In the genomic region with DNA sequence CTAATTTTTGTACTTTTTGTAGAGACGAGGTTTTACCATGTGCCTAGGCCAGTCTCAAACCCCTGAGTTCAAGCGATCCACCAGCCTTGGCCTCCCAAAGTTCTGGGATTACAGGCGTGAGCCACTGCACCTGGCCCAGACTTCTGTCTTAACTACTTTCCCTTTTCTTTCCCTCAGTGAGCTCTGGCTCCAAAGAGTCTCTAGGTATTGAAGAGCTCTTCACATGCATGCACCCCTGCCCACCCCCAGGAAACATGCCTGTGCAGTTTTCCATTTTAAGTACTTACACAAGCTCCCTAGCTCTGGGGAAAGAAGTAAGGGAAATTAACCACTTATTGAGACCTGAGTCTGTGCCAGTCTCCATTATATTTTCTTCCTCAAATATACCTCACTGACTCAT, we compare ENCODE assay signal across 18 cellular contexts. TPM values are rescaled to one million over a fixed set of nuclear protein-coding genes. Genes with fewer than 3 reads are reported as not detected.
DNase-seq lines count a peak whose midpoint lies in the region; ATAC-seq, FAIRE-seq and TF ChIP-seq lines count a peak whose summit lies in the region.
"Had no signal": no experiment of that assay in that cellular context is flagged by ENCODE, and none has a peak within 500 bp of the region (broad histone marks: within the 10 kb centered on the region; RNA-seq: fewer than 3 reads in every experiment).

No MANE protein-coding gene starts in this region.

- TF ChIP-seq RAD21 in HepG2 (CRISPR knock-in tag; IDR thresholded peaks at IDR 0.05) = no peak

- H3K79me2 ChIP-seq in HepG2 (ENCODE audit: insufficient read depth, low read length) = no peaks in the 10 kb centered on the region
- no peaks in the 10 kb centered on the region for H3K79me2 ChIP-seq in GM23248 (ENCODE audit: insufficient read depth)

- no peak overlapping the region for H3K4ac ChIP-seq in mesenchymal stem cell (ENCODE audit: low read depth in 1 of 2, low read length in 2 of 2)

- H3K4me2 ChIP-seq in HepG2 (ENCODE audit: low read depth, low read length) (peak overlapping the region; percentile 61), mesenchymal stem cell (ENCODE audit: low read length, poor library complexity, severe bottlenecking) (no peak overlapping the region), GM23248 (ENCODE audit: unreplicated experiment) (no peak overlapping the region)
- H3K4me2 ChIP-seq: BLaER1 had no signal

- H2BK12ac ChIP-seq in mesenchymal stem cell (ENCODE audit: low read length in 2 of 2) = no peak overlapping the region

- H3K14ac ChIP-seq in mesenchymal stem cell (ENCODE audit: low read length in 2 of 2) = no peak overlapping the region

- no peak for FAIRE-seq in HepG2 (lab: Jason Lieb, UNC)
- FAIRE-seq: G401.6, GM12892, GM18507, H1 had no signal

- 0 out of 2 replicates have a peak overlapping the region, but pooled peaks have one; percentile 8 for H3K9ac ChIP-seq in HepG2 (ENCODE audit: insufficient read depth, low read depth, low read length)
- H3K9ac ChIP-seq in mesenchymal stem cell (ENCODE audit: low read length) = no peak overlapping the region
- H3K9ac ChIP-seq in GM23248 = no peak overlapping the region
- H3K9ac ChIP-seq: BLaER1 had no signal

- DNase-seq in HepG2 (ENCODE audit: low spot score) = no peak
- DNase-seq in right lobe of liver = no peak
- DNase-seq in lower lobe of right lung = peak; percentile 33
- no peak for DNase-seq in psoas muscle
- DNase-seq in upper lobe of right lung = no peak
- no peak for DNase-seq in mesenchymal stem cell
- no peak for DNase-seq in GM23248
- no peak for DNase-seq in epidermal melanocyte (ENCODE audit: insufficient read length, low spot score)
- DNase-seq: 8988T; CD4-positive, alpha-beta memory T cell had no signal

- ATAC-seq in HepG2 = peak; percentile 21; the same call in 2 of the 3 replicates
- ATAC-seq in right lobe of liver = no peak
- ATAC-seq in lower lobe of right lung = peak; percentile 41 to 51
- no peak for ATAC-seq in psoas muscle
- ATAC-seq in upper lobe of right lung = peak; percentile 26

- no peak overlapping the region for H3K27ac ChIP-seq in HepG2 (ENCODE audit: extremely low read length, insufficient read depth, low read length)
- H3K27ac ChIP-seq in right lobe of liver = no peak overlapping the region
- no peak overlapping the region for H3K27ac ChIP-seq in lower lobe of right lung
- peak overlapping the region; percentile 98 for H3K27ac ChIP-seq in psoas muscle
- no peak overlapping the region for H3K27ac ChIP-seq in upper lobe of right lung
- H3K27ac ChIP-seq in mesenchymal stem cell (ENCODE audit: low read length, poor library complexity, severe bottlenecking) = no peak overlapping the region
- H3K27ac ChIP-seq in GM23248 = no peak overlapping the region
- H3K27ac ChIP-seq: BLaER1 had no signal

- H3K9me3 ChIP-seq in HepG2 (ENCODE audit: low read length) (no peaks in the 10 kb centered on the region), right lobe of liver (no peaks in the 10 kb centered on the region), lower lobe of right lung (no peaks in the 10 kb centered on the region), psoas muscle (no peaks in the 10 kb centered on the region), upper lobe of right lung (no peaks in the 10 kb centered on the region), mesenchymal stem cell (ENCODE audit: control insufficient read depth, low read length) (no peaks in the 10 kb centered on the region), GM23248 (ENCODE audit: low read depth) (no peaks in the 10 kb centered on the region)
- H3K9me3 ChIP-seq: BLaER1, HAP-1 had no signal

- peak overlapping the region in 1 of 3 experiments; percentile 23; a peak in 1 of 6 replicates for H3K4me3 ChIP-seq in HepG2 (replicated peaks in 1 of 3; ENCODE audit: insufficient read depth in 1 of 3, low read depth in 2 of 3, low read length in 3 of 3)
- H3K4me3 ChIP-seq in right lobe of liver = no peak overlapping the region
- no peak overlapping the region for H3K4me3 ChIP-seq in lower lobe of right lung
- H3K4me3 ChIP-seq in psoas muscle = peak overlapping the region; percentile 77
- H3K4me3 ChIP-seq in upper lobe of right lung = no peak overlapping the region
- no peak overlapping the region for H3K4me3 ChIP-seq in mesenchymal stem cell (ENCODE audit: insufficient read depth in 1 of 2, low read depth in 1 of 2, low read length in 2 of 2)
- H3K4me3 ChIP-seq in GM23248 = no peak overlapping the region
- H3K4me3 ChIP-seq: BLaER1, HAP-1 had no signal

- peaks cover 11% of the 10 kb centered on the region for H3K4me1 ChIP-seq in HepG2 (ENCODE audit: insufficient read depth, low read length)
- H3K4me1 ChIP-seq in right lobe of liver = no peaks in the 10 kb centered on the region
- H3K4me1 ChIP-seq in lower lobe of right lung = peaks cover 6% of the 10 kb centered on the region
- peaks cover 44% of the 10 kb centered on the region for H3K4me1 ChIP-seq in psoas muscle
- peaks cover 18% of the 10 kb centered on the region for H3K4me1 ChIP-seq in upper lobe of right lung
- peaks cover 2% of the 10 kb centered on the region for H3K4me1 ChIP-seq in mesenchymal stem cell (ENCODE audit: control insufficient read depth, insufficient read depth, low read depth, low read length)
- peaks cover 6% of the 10 kb centered on the region for H3K4me1 ChIP-seq in GM23248 (ENCODE audit: insufficient read depth)
- H3K4me1 ChIP-seq: HAP-1 had no signal

- POLR2A ChIA-PET in HepG2 (lab: Yijun Ruan, JAX) = no interaction called here

- TF ChIP-seq CTCF in HepG2 (CRISPR knock-in tag; IDR thresholded peaks at IDR 0.05) (no peak), right lobe of liver (IDR thresholded peaks at IDR 0.05) (no peak), lower lobe of right lung (IDR thresholded peaks at IDR 0.05) (no peak), psoas muscle (IDR thresholded peaks at IDR 0.05) (no peak), upper lobe of right lung (IDR thresholded peaks at IDR 0.05) (no peak)

- CTCF ChIA-PET in HepG2 (lab: Yijun Ruan, JAX; ENCODE audit: low intra/inter-chr PET ratio, low total read pairs) = interaction anchor here (2.1 kb wide), 1 partner anchor 110 kb away, joined by 5 read pairs; no protein-coding TSS in a partner anchor

- H2BK120ac ChIP-seq in mesenchymal stem cell (ENCODE audit: low read depth, low read length) = no peak overlapping the region

- H3K36me3 ChIP-seq in HepG2 (replicated peaks in 1 of 2; ENCODE audit: control insufficient read depth in 1 of 2, insufficient read depth in 2 of 2, low read length in 2 of 2) = no peaks in the 10 kb centered on the region
- H3K36me3 ChIP-seq in right lobe of liver = no peaks in the 10 kb centered on the region
- no peaks in the 10 kb centered on the region for H3K36me3 ChIP-seq in lower lobe of right lung
- peaks cover 0 to 25% of the 10 kb centered on the region in 2 donors for H3K36me3 ChIP-seq in psoas muscle (ENCODE audit: insufficient read depth in 1 of 2, low read depth in 1 of 2)
- H3K36me3 ChIP-seq in upper lobe of right lung = no peaks in the 10 kb centered on the region
- H3K36me3 ChIP-seq in mesenchymal stem cell (ENCODE audit: control insufficient read depth in 1 of 2, insufficient read depth in 2 of 2, low read depth in 1 of 2, low read length in 2 of 2) = no peaks in the 10 kb centered on the region
- no peaks in the 10 kb centered on the region for H3K36me3 ChIP-seq in GM23248 (ENCODE audit: low read depth)
- H3K36me3 ChIP-seq: BLaER1, HAP-1 had no signal

- H4K20me1 ChIP-seq in HepG2 (ENCODE audit: insufficient read depth, low read length) (no peaks in the 10 kb centered on the region), GM23248 (ENCODE audit: insufficient read depth) (no peaks in the 10 kb centered on the region)
- H4K20me1 ChIP-seq: BLaER1 had no signal

- no peak overlapping the region for H2AK5ac ChIP-seq in mesenchymal stem cell (ENCODE audit: low read length, severe bottlenecking)

- no peak overlapping the region for H4K91ac ChIP-seq in mesenchymal stem cell (ENCODE audit: low read length)

- H3K23ac ChIP-seq in mesenchymal stem cell (ENCODE audit: low read length in 2 of 2) = no peak overlapping the region

- TF ChIP-seq POLR2A in HepG2 (IDR thresholded peaks at IDR 0.05; ENCODE audit: insufficient read depth in 1 of 2, low read depth in 2 of 2, low read length in 2 of 2) = no peak
- no peak for TF ChIP-seq POLR2A in right lobe of liver (IDR thresholded peaks at IDR 0.05)

- H2AFZ ChIP-seq in HepG2 (ENCODE audit: low read length) (no peak overlapping the region), mesenchymal stem cell (ENCODE audit: low read depth, low read length) (no peak overlapping the region), GM23248 (no peak overlapping the region)

- H3F3A ChIP-seq in GM23248 (ENCODE audit: insufficient read depth) = no peaks in the 10 kb centered on the region

- no TSS peak for BruUV-seq in HepG2 (replicated peaks; lab: Mats Ljungman, UMichigan)

- no peaks in the 10 kb centered on the region for H3K9me2 ChIP-seq in GM23248 (ENCODE audit: insufficient read depth)

- intact Hi-C loops in HepG2 (cut with micrococcal nuclease; ENCODE audit: unreplicated experiment) = no loop called here
- intact Hi-C loops in right lobe of liver (cut with DNase I) = no loop called here
- intact Hi-C loops in lower lobe of right lung (cut with DNase I) = no loop called here
- intact Hi-C loops in psoas muscle (cut with DNase I) = no loop called here
- intact Hi-C loops in upper lobe of right lung (cut with DNase I) = no loop called here

- H3K27me3 ChIP-seq in HepG2 (ENCODE audit: control insufficient read depth in 1 of 2, insufficient read depth in 2 of 2, low read length in 2 of 2) = peaks cover 0 to 16% of the 10 kb centered on the region in 2 experiments; a peak in 4 of 5 replicates
- H3K27me3 ChIP-seq in right lobe of liver = no peaks in the 10 kb centered on the region
- H3K27me3 ChIP-seq in lower lobe of right lung (ENCODE audit: low read depth) = no peaks in the 10 kb centered on the region
- H3K27me3 ChIP-seq in psoas muscle (ENCODE audit: insufficient read depth in 3 of 3, low read length in 2 of 3) = no peaks in the 10 kb centered on the region
- H3K27me3 ChIP-seq in upper lobe of right lung = no peaks in the 10 kb centered on the region
- H3K27me3 ChIP-seq in mesenchymal stem cell (ENCODE audit: control insufficient read depth in 1 of 2, insufficient read depth in 1 of 2, low read length in 2 of 2) = peaks cover 4 to 24% of the 10 kb centered on the region in 2 experiments
- H3K27me3 ChIP-seq in GM23248 (replicated peaks; ENCODE audit: insufficient read depth) = no peaks in the 10 kb centered on the region
- H3K27me3 ChIP-seq: BLaER1 had no signal

- no peaks in the 10 kb centered on the region for H3K79me1 ChIP-seq in mesenchymal stem cell (replicated peaks; ENCODE audit: low read length, poor library complexity, severe bottlenecking)

- TF ChIP-seq EP300 in HepG2 (IDR thresholded peaks at IDR 0.05; ENCODE audit: low read depth in 2 of 2, low read length in 2 of 2) = no peak
- TF ChIP-seq EP300 in HepG2 (CRISPR knock-in tag; IDR thresholded peaks at IDR 0.05; ENCODE audit: borderline replicate concordance) = no peak

- no peak overlapping the region for H2BK5ac ChIP-seq in mesenchymal stem cell (ENCODE audit: low read depth, low read length, poor library complexity, severe bottlenecking)

- H4K8ac ChIP-seq in mesenchymal stem cell (ENCODE audit: low read length) = no peak overlapping the region

- H3K18ac ChIP-seq in mesenchymal stem cell (ENCODE audit: low read depth in 1 of 2, low read length in 2 of 2) = no peak overlapping the region

- in situ Hi-C loops in HepG2 (cut with HindIII; ENCODE audit: extremely low pct_ligation_motif_present, low pct_unique_long_range_greater_than_20kb) = loop anchor here (25.0 kb wide), 1 partner anchor 377 kb away; the partner anchor contains the start of gene MRPS16
- in situ Hi-C loops in GM23248 (cut with MboI) = no loop called here

- WGBS in HepG2 (ENCODE audit: low lambda C conversion rate) = 19% methylated on average over 3 of the region's 3 CpGs
- no CpG with 5 or more reads among the region's 3 CpGs for WGBS in right lobe of liver (ENCODE audit: insufficient coverage, low coverage, low lambda C conversion rate, missing lambda C conversion rate)
- 31 to 44% (median 41%) methylated on average over 3 of the region's 3 CpGs for WGBS in psoas muscle, 3 donors
- 81% methylated on average over 3 of the region's 3 CpGs for WGBS in mesenchymal stem cell
- WGBS in GM23248 (ENCODE audit: low coverage in 1 of 2, low lambda C conversion rate in 2 of 2, missing lambda C conversion rate in 2 of 2), 2 experiments = 60 to 65% methylated on average over 3 of the region's 3 CpGs

- no peak overlapping the region for H2BK15ac ChIP-seq in mesenchymal stem cell (ENCODE audit: low read depth, poor library complexity, severe bottlenecking)

RNA-seq across cellular contexts. Expression of gene MYOZ1, which starts 2.0 kb away (rescaled TPM):
- not detected in 2 replicates for total RNA-seq in HepG2 (2016; rRNA removed; fragmentation: Illumina TruSeq; extraction: Trizol)
- not detected in 2 replicates for total RNA-seq in HepG2 (2016; cell fraction: cytosol; rRNA removed; fragmentation: Illumina TruSeq; extraction: Trizol; ENCODE audit: low read depth)
- total RNA-seq in HepG2 (2016; cell fraction: insoluble cytoplasmic fraction; rRNA removed; fragmentation: Illumina TruSeq; extraction: Trizol) = not detected in 2 replicates
- total RNA-seq in HepG2 (2016; cell fraction: membrane; rRNA removed; fragmentation: Illumina TruSeq; extraction: Trizol) = not detected in 2 replicates
- not detected in 2 replicates for total RNA-seq in HepG2 (2016; cell fraction: nucleus; rRNA removed; fragmentation: Illumina TruSeq; extraction: Trizol)
- polyA plus RNA-seq in HepG2 (2011; rRNA removed) = not detected in 2 replicates
- not detected in 2 replicates for polyA plus RNA-seq in HepG2 (2011; cell fraction: cytosol; rRNA removed)
- polyA plus RNA-seq in HepG2 (2011; cell fraction: nucleus; rRNA removed) = not detected in 2 replicates
- not detected in 2 replicates for polyA plus RNA-seq in HepG2 (2012)
- polyA plus RNA-seq in HepG2 (2016; cell fraction: cytosol; fragmentation: Illumina TruSeq; extraction: Trizol; ENCODE audit: low read depth) = not detected in 2 replicates
- polyA plus RNA-seq in HepG2 (2016; cell fraction: insoluble cytoplasmic fraction; fragmentation: Illumina TruSeq; extraction: Trizol; ENCODE audit: low read depth) = not detected in 2 replicates
- not detected in 2 replicates for polyA plus RNA-seq in HepG2 (2016; cell fraction: membrane; fragmentation: Illumina TruSeq; extraction: Trizol; ENCODE audit: low read depth)
- not detected in 2 replicates for polyA plus RNA-seq in HepG2 (2016; cell fraction: nucleus; fragmentation: Illumina TruSeq; extraction: Trizol; ENCODE audit: insufficient read depth, low read depth)
- not detected in 2 replicates for polyA minus RNA-seq in HepG2 (2011; rRNA and poly(A)+ RNA removed; ENCODE audit: low replicate concordance)
- polyA minus RNA-seq in HepG2 (2011; cell fraction: cytosol; rRNA and poly(A)+ RNA removed) = not detected in 2 replicates
- not detected in 2 replicates for polyA minus RNA-seq in HepG2 (2011; cell fraction: nucleus; rRNA and poly(A)+ RNA removed)
- 1 to 10 TPM in 1 of 6 experiments, under 1 TPM in 1, not detected in 4; 0.74 to 1.1 TPM for total RNA-seq in right lobe of liver
- 2.9 TPM for total RNA-seq in lower lobe of right lung
- 1,000 to 10,000 TPM in 3 of 4 donors, 100 to 1,000 TPM in 1; 805 to 1,915 (median 1,417) TPM for total RNA-seq in psoas muscle
- polyA plus RNA-seq in psoas muscle = 1,000 to 10,000 TPM in 1 of 3 donors, 100 to 1,000 TPM in 2; 318 to 1,157 (median 878) TPM
- 5.2 TPM for total RNA-seq in upper lobe of right lung
- polyA plus RNA-seq in mesenchymal stem cell (2013, experiment 1 of 2) = 0.07 TPM
- polyA plus RNA-seq in mesenchymal stem cell (2013, experiment 2 of 2) = 0.07 TPM
- 0.32 TPM in 1 of 2 replicates, not detected in the other for total RNA-seq in GM23248 (2014; rRNA removed; shearing (Covaris generic))
- 0.39 and 0.44 TPM in 2 replicates for polyA plus RNA-seq in GM23248 (2016; fragmentation: Nextera tagmentation; extraction: Ambion mirVana)
- total RNA-seq: CD4-positive, alpha-beta memory T cell had no signal
- polyA plus RNA-seq: AG04450; CD14-positive monocyte; CD4-positive, alpha-beta memory T cell had no signal

RNA-seq across cellular contexts. Expression of gene SYNPO2L, which starts 16.5 kb away (rescaled TPM):
- not detected in 2 replicates for total RNA-seq in HepG2 (2016; rRNA removed; fragmentation: Illumina TruSeq; extraction: Trizol)
- total RNA-seq in HepG2 (2016; cell fraction: cytosol; rRNA removed; fragmentation: Illumina TruSeq; extraction: Trizol; ENCODE audit: low read depth) = not detected in 2 replicates
- not detected in 2 replicates for total RNA-seq in HepG2 (2016; cell fraction: insoluble cytoplasmic fraction; rRNA removed; fragmentation: Illumina TruSeq; extraction: Trizol)
- total RNA-seq in HepG2 (2016; cell fraction: membrane; rRNA removed; fragmentation: Illumina TruSeq; extraction: Trizol) = not detected in 2 replicates
- total RNA-seq in HepG2 (2016; cell fraction: nucleus; rRNA removed; fragmentation: Illumina TruSeq; extraction: Trizol) = not detected in 2 replicates
- not detected in 2 replicates for polyA plus RNA-seq in HepG2 (2011; rRNA removed)
- not detected in 2 replicates for polyA plus RNA-seq in HepG2 (2011; cell fraction: cytosol; rRNA removed)
- polyA plus RNA-seq in HepG2 (2011; cell fraction: nucleus; rRNA removed) = 0.05 TPM in 1 of 2 replicates, not detected in the other
- not detected in 2 replicates for polyA plus RNA-seq in HepG2 (2012)
- polyA plus RNA-seq in HepG2 (2016; cell fraction: cytosol; fragmentation: Illumina TruSeq; extraction: Trizol; ENCODE audit: low read depth) = not detected in 2 replicates
- not detected in 2 replicates for polyA plus RNA-seq in HepG2 (2016; cell fraction: insoluble cytoplasmic fraction; fragmentation: Illumina TruSeq; extraction: Trizol; ENCODE audit: low read depth)
- polyA plus RNA-seq in HepG2 (2016; cell fraction: membrane; fragmentation: Illumina TruSeq; extraction: Trizol; ENCODE audit: low read depth) = not detected in 2 replicates
- 0.11 TPM in 1 of 2 replicates, not detected in the other for polyA plus RNA-seq in HepG2 (2016; cell fraction: nucleus; fragmentation: Illumina TruSeq; extraction: Trizol; ENCODE audit: insufficient read depth, low read depth)
- polyA minus RNA-seq in HepG2 (2011; rRNA and poly(A)+ RNA removed; ENCODE audit: low replicate concordance) = not detected in 2 replicates
- not detected in 2 replicates for polyA minus RNA-seq in HepG2 (2011; cell fraction: cytosol; rRNA and poly(A)+ RNA removed)
- polyA minus RNA-seq in HepG2 (2011; cell fraction: nucleus; rRNA and poly(A)+ RNA removed) = not detected in 2 replicates
- under 1 TPM in 4 of 6 experiments, not detected in 2; 0.06 to 0.35 (median 0.20) TPM for total RNA-seq in right lobe of liver
- 0.32 TPM for total RNA-seq in lower lobe of right lung
- total RNA-seq in psoas muscle = 100 to 1,000 TPM; 132 to 289 (median 185) TPM
- 10 to 100 TPM in 2 of 3 donors, 1 to 10 TPM in 1; 8.8 to 60.7 (median 27.3) TPM for polyA plus RNA-seq in psoas muscle
- total RNA-seq in upper lobe of right lung = 5.9 TPM
- polyA plus RNA-seq in mesenchymal stem cell (2013, experiment 1 of 2) = 0.54 TPM
- polyA plus RNA-seq in mesenchymal stem cell (2013, experiment 2 of 2) = 0.42 TPM
- total RNA-seq in GM23248 (2014; rRNA removed; shearing (Covaris generic)) = 0.11 TPM in 1 of 2 replicates, not detected in the other
- 0.33 and 0.34 TPM in 2 replicates for polyA plus RNA-seq in GM23248 (2016; fragmentation: Nextera tagmentation; extraction: Ambion mirVana)
- total RNA-seq: CD4-positive, alpha-beta memory T cell had no signal
- polyA plus RNA-seq: CD14-positive monocyte; CD4-positive, alpha-beta memory T cell had no signal

RNA-seq across cellular contexts. Expression of gene USP54, which starts 48.1 kb away (rescaled TPM):
- total RNA-seq in HepG2 (2016; rRNA removed; fragmentation: Illumina TruSeq; extraction: Trizol) = 18.1 and 20.2 TPM in 2 replicates
- total RNA-seq in HepG2 (2016; cell fraction: cytosol; rRNA removed; fragmentation: Illumina TruSeq; extraction: Trizol; ENCODE audit: low read depth) = 11.3 and 14.3 TPM in 2 replicates
- 17.6 and 24.1 TPM in 2 replicates for total RNA-seq in HepG2 (2016; cell fraction: insoluble cytoplasmic fraction; rRNA removed; fragmentation: Illumina TruSeq; extraction: Trizol)
- total RNA-seq in HepG2 (2016; cell fraction: membrane; rRNA removed; fragmentation: Illumina TruSeq; extraction: Trizol) = 13.5 and 16.9 TPM in 2 replicates
- total RNA-seq in HepG2 (2016; cell fraction: nucleus; rRNA removed; fragmentation: Illumina TruSeq; extraction: Trizol) = 21.2 and 23.4 TPM in 2 replicates
- 16.1 and 25.0 TPM in 2 replicates for polyA plus RNA-seq in HepG2 (2011; rRNA removed)
- 10.3 and 14.4 TPM in 2 replicates for polyA plus RNA-seq in HepG2 (2011; cell fraction: cytosol; rRNA removed)
- polyA plus RNA-seq in HepG2 (2011; cell fraction: nucleus; rRNA removed) = 15.2 and 17.5 TPM in 2 replicates
- polyA plus RNA-seq in HepG2 (2012) = 9.0 and 10.2 TPM in 2 replicates
- 0.40 and 0.62 TPM in 2 replicates for polyA plus RNA-seq in HepG2 (2016; cell fraction: cytosol; fragmentation: Illumina TruSeq; extraction: Trizol; ENCODE audit: low read depth)
- polyA plus RNA-seq in HepG2 (2016; cell fraction: insoluble cytoplasmic fraction; fragmentation: Illumina TruSeq; extraction: Trizol; ENCODE audit: low read depth) = 8.0 and 9.7 TPM in 2 replicates
- 1.5 and 2.1 TPM in 2 replicates for polyA plus RNA-seq in HepG2 (2016; cell fraction: membrane; fragmentation: Illumina TruSeq; extraction: Trizol; ENCODE audit: low read depth)
- 18.9 and 21.0 TPM in 2 replicates for polyA plus RNA-seq in HepG2 (2016; cell fraction: nucleus; fragmentation: Illumina TruSeq; extraction: Trizol; ENCODE audit: insufficient read depth, low read depth)
- 35.8 and 39.2 TPM in 2 replicates for polyA minus RNA-seq in HepG2 (2011; rRNA and poly(A)+ RNA removed; ENCODE audit: low replicate concordance)
- 9.8 and 12.8 TPM in 2 replicates for polyA minus RNA-seq in HepG2 (2011; cell fraction: cytosol; rRNA and poly(A)+ RNA removed)
- polyA minus RNA-seq in HepG2 (2011; cell fraction: nucleus; rRNA and poly(A)+ RNA removed) = 24.6 and 31.2 TPM in 2 replicates
- 1 to 10 TPM; 1.5 to 5.7 (median 3.6) TPM for total RNA-seq in right lobe of liver
- total RNA-seq in lower lobe of right lung = 97.4 TPM
- 100 to 1,000 TPM in 2 of 4 donors, 10 to 100 TPM in 2; 47.7 to 216 (median 110) TPM for total RNA-seq in psoas muscle
- polyA plus RNA-seq in psoas muscle = 10 to 100 TPM; 32.6 to 94.3 (median 65.9) TPM
- total RNA-seq in upper lobe of right lung = 114 TPM
- 6.2 TPM for polyA plus RNA-seq in mesenchymal stem cell (2013, experiment 1 of 2)
- 5.8 TPM for polyA plus RNA-seq in mesenchymal stem cell (2013, experiment 2 of 2)
- 4.2 and 18.5 TPM in 2 replicates for total RNA-seq in GM23248 (2014; rRNA removed; shearing (Covaris generic))
- polyA plus RNA-seq in GM23248 (2016; fragmentation: Nextera tagmentation; extraction: Ambion mirVana) = 4.0 and 6.8 TPM in 2 replicates

RNA-seq across cellular contexts. Expression of gene AGAP5, which starts 58.6 kb away (rescaled TPM):
- total RNA-seq in HepG2 (2016; rRNA removed; fragmentation: Illumina TruSeq; extraction: Trizol) (2.4 and 5.3 TPM in 2 replicates), right lobe of liver (1 to 10 TPM; 2.5 to 6.2 (median 4.5) TPM), lower lobe of right lung (9.1 TPM), psoas muscle (1 to 10 TPM; 1.4 to 3.6 (median 2.9) TPM), upper lobe of right lung (9.8 TPM)
- total RNA-seq in HepG2 (2016; cell fraction: cytosol; rRNA removed; fragmentation: Illumina TruSeq; extraction: Trizol; ENCODE audit: low read depth) = 11.4 and 13.8 TPM in 2 replicates
- total RNA-seq in HepG2 (2016; cell fraction: insoluble cytoplasmic fraction; rRNA removed; fragmentation: Illumina TruSeq; extraction: Trizol) = 2.6 and 5.2 TPM in 2 replicates
- total RNA-seq in HepG2 (2016; cell fraction: membrane; rRNA removed; fragmentation: Illumina TruSeq; extraction: Trizol) = 6.0 and 7.5 TPM in 2 replicates
- 7.7 and 8.0 TPM in 2 replicates for total RNA-seq in HepG2 (2016; cell fraction: nucleus; rRNA removed; fragmentation: Illumina TruSeq; extraction: Trizol)
- polyA plus RNA-seq in HepG2 (2011; rRNA removed) (7.9 and 8.7 TPM in 2 replicates), psoas muscle (1 to 10 TPM; 2.1 to 2.3 (median 2.2) TPM), GM23248 (2016; fragmentation: Nextera tagmentation; extraction: Ambion mirVana) (0.75 and 0.80 TPM in 2 replicates)
- polyA plus RNA-seq in HepG2 (2011; cell fraction: cytosol; rRNA removed) = 2.3 and 2.9 TPM in 2 replicates
- polyA plus RNA-seq in HepG2 (2011; cell fraction: nucleus; rRNA removed) = 29.4 and 34.8 TPM in 2 replicates
- 4.3 and 4.9 TPM in 2 replicates for polyA plus RNA-seq in HepG2 (2012)
- 0.55 and 0.72 TPM in 2 replicates for polyA plus RNA-seq in HepG2 (2016; cell fraction: cytosol; fragmentation: Illumina TruSeq; extraction: Trizol; ENCODE audit: low read depth)
- 0.89 and 2.3 TPM in 2 replicates for polyA plus RNA-seq in HepG2 (2016; cell fraction: insoluble cytoplasmic fraction; fragmentation: Illumina TruSeq; extraction: Trizol; ENCODE audit: low read depth)
- 0.94 and 1.8 TPM in 2 replicates for polyA plus RNA-seq in HepG2 (2016; cell fraction: membrane; fragmentation: Illumina TruSeq; extraction: Trizol; ENCODE audit: low read depth)
- polyA plus RNA-seq in HepG2 (2016; cell fraction: nucleus; fragmentation: Illumina TruSeq; extraction: Trizol; ENCODE audit: insufficient read depth, low read depth) = 25.7 and 29.4 TPM in 2 replicates
- polyA minus RNA-seq in HepG2 (2011; rRNA and poly(A)+ RNA removed; ENCODE audit: low replicate concordance) = 2.0 and 5.8 TPM in 2 replicates
- 2.1 and 2.5 TPM in 2 replicates for polyA minus RNA-seq in HepG2 (2011; cell fraction: cytosol; rRNA and poly(A)+ RNA removed)
- 10.9 TPM in 2 replicates for polyA minus RNA-seq in HepG2 (2011; cell fraction: nucleus; rRNA and poly(A)+ RNA removed)
- polyA plus RNA-seq in mesenchymal stem cell (2013, experiment 1 of 2) = 0.98 TPM
- polyA plus RNA-seq in mesenchymal stem cell (2013, experiment 2 of 2) = 1.2 TPM
- 2.1 and 3.9 TPM in 2 replicates for total RNA-seq in GM23248 (2014; rRNA removed; shearing (Covaris generic))

Comparison
In these comparisons a context has a peak if more than half of its experiments do, and no peak if none do; other contexts are left out.
1. ATAC-seq: peak in HepG2 (single experiment), lower lobe of right lung (2 of 2) and upper lobe of right lung (single experiment); none in right lobe of liver (0 of 4) and psoas muscle (0 of 4).
2. RNA of gene MYOZ1, which starts 2.0 kb away (total RNA-seq): 805 to 1,915 TPM in psoas muscle; 5.2 TPM in upper lobe of right lung (single experiment), 2.9 TPM in lower lobe of right lung (single experiment), 0.32 TPM in GM23248, 0.74 to 1.1 TPM in right lobe of liver and not detected in HepG2; every median in the first group is over 100 times any median in the second.
3. RNA of gene SYNPO2L, which starts 16.5 kb away (total RNA-seq): 132 to 289 TPM in psoas muscle; 5.9 TPM in upper lobe of right lung (single experiment), 0.32 TPM in lower lobe of right lung (single experiment), 0.06 to 0.35 TPM in right lobe of liver, 0.11 TPM in GM23248 and not detected in HepG2; every median in the first group is over 10 times any median in the second.